ENCODE assay signal across 1 cellular context in the genomic region with DNA sequence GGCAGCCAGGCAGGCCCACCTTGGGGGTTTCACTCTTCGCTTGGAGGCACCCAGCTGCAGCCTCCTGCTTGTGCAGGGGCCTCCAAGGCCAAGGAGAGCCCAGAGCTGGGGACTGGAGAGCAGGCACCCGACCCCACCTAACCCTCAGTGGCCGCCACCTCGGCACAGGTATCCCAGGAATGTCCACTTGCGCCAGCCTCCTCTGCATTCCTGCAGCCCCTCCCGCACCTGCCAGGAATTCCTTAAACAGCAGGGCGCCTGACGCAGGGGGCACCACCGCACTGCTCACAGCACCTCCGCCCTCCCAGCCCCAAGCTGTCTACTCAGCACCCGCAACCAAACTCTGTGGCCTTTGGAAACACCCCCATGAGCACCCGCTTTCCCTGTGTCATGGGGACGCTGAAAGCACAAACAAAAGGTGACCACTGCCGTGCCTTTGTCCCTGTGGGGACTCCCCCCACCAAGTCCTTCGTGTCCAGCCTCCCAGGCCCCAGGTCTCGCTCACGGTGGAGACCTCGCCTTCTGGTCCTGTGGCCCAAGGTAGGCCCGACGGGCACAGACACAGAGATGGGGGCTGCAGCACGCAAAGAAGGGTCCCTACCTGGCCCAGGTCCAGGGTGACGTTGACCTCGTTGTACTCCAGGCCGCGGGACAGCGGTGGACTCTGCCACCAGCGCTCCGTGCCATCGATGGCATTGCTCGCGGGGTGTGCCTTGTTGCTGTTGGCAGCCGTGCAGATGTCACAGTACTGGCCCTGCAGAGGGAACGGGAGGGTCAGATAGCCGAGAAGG.
TF ChIP-seq lines count a peak whose summit lies in the region.

No MANE protein-coding gene starts in this region.

TF ChIP-seq in liver, 16 proteins besides CTCF, POLR2A, EP300 and RAD21 (continued from another document):
- TF ChIP-seq, protein P1, sequence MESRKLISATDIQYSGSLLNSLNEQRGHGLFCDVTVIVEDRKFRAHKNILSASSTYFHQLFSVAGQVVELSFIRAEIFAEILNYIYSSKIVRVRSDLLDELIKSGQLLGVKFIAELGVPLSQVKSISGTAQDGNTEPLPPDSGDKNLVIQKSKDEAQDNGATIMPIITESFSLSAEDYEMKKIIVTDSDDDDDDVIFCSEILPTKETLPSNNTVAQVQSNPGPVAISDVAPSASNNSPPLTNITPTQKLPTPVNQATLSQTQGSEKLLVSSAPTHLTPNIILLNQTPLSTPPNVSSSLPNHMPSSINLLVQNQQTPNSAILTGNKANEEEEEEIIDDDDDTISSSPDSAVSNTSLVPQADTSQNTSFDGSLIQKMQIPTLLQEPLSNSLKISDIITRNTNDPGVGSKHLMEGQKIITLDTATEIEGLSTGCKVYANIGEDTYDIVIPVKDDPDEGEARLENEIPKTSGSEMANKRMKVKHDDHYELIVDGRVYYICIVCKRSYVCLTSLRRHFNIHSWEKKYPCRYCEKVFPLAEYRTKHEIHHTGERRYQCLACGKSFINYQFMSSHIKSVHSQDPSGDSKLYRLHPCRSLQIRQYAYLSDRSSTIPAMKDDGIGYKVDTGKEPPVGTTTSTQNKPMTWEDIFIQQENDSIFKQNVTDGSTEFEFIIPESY (IDR thresholded peaks at IDR 0.05), result no peak
- TF ChIP-seq ATF3 (IDR thresholded peaks at IDR 0.05) (no peak), REST (IDR thresholded peaks at IDR 0.05) (no peak), RXRA (IDR thresholded peaks at IDR 0.05) (peak in 1 of 2 donors; percentile 54), EGR1 (IDR thresholded peaks at IDR 0.05; ENCODE audit: low read depth in 2 of 2) (no peak), TAF1 (conservative IDR thresholded peaks at IDR 0.05) (no peak), HNF4A (conservative IDR thresholded peaks at IDR 0.05) (peak; percentile 11 to 62), FOXA1 (IDR thresholded peaks at IDR 0.05) (no peak), SP1 (IDR thresholded peaks at IDR 0.05) (no peak)
